11 cellular contexts compared by ENCODE assay signal in the genomic region with DNA sequence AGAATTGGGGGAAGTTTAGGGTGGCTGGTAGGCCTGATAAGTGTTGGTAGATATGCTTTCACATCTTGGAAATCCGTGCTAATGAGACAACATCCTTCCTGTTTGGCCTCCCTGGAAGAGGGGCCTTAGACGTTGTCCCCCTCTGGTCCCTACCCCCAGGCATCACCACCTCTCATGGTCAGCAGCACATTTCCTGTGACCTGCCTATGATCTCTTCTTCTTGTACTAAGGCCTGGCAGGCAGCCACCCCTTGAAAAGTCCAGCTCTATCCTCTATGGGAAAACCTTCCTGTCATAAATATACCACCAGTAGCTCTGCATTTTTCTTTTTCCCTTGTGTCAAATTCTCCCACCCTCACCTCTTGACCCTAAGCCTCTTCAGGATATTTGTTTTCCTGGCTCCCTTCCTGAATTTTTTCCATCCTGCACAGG.
DNase-seq lines count a peak whose midpoint lies in the region; ATAC-seq, FAIRE-seq and TF ChIP-seq lines count a peak whose summit lies in the region.
"Had no signal": no experiment of that assay in that cellular context is flagged by ENCODE, and none has a peak within 500 bp of the region (broad histone marks: within the 10 kb centered on the region; RNA-seq: fewer than 3 reads in every experiment).

No MANE protein-coding gene starts in this region.

- H3K27ac ChIP-seq in left lung (peak overlapping the region in 1 of 2 donors; percentile 58), skeletal muscle tissue (ENCODE audit: low read depth, low read length) (peak overlapping the region; percentile 64)
- no peak overlapping the region for H3K27ac ChIP-seq in effector memory CD4-positive, alpha-beta T cell (ENCODE audit: insufficient read depth, low read length, poor library complexity, severe bottlenecking)

- TF ChIP-seq CTCF in left lung (IDR thresholded peaks at IDR 0.05), result no peak

- FAIRE-seq in frontal cortex (lab: Jason Lieb, UNC), result no peak
- FAIRE-seq: RCC 7860 had no signal

- peak; percentile 14 for DNase-seq in LHCN-M2 (ENCODE audit: low read depth)
- peak; percentile 100 for DNase-seq in dermis microvascular lymphatic vessel endothelial cell (ENCODE audit: low read depth in 2 of 2)
- peak in 1 of 2 donors; percentile 47 for DNase-seq in left lung
- no peak for DNase-seq in frontal cortex (ENCODE audit: low spot score in 2 of 2)
- no peak for DNase-seq in SIG-M5 treated with dmso at 0.1 percent for 504 hours (lab: John Stamatoyannopoulos, UW; ENCODE audit: unreplicated experiment)
- no peak for DNase-seq in effector memory CD4-positive, alpha-beta T cell
- DNase-seq in islet precursor cell, result no peak
- DNase-seq: activated CD4-positive, alpha-beta T cell treated with anti-CD3 and anti-CD28 coated beads for 1 hour; activated gamma-delta T cell treated with Interleukin-2 at 50 U/mL for 16 hours had no signal

- H3K27me3 ChIP-seq in left lung, result no peaks in the 10 kb centered on the region
- H3K27me3 ChIP-seq in skeletal muscle tissue (ENCODE audit: control insufficient read depth in 3 of 3, insufficient read depth in 3 of 3, low read length in 3 of 3), result no peaks in the 10 kb centered on the region
- no peaks in the 10 kb centered on the region for H3K27me3 ChIP-seq in effector memory CD4-positive, alpha-beta T cell (replicated peaks; ENCODE audit: control insufficient read depth, insufficient read depth, low read length, poor library complexity, severe bottlenecking)

- peak; percentile 62 for ATAC-seq in left lung

- H3K4me3 ChIP-seq in left lung (no peak overlapping the region), skeletal muscle tissue (ENCODE audit: low read length in 3 of 3) (no peak overlapping the region)
- H3K4me3 ChIP-seq in effector memory CD4-positive, alpha-beta T cell (ENCODE audit: insufficient read depth, low read depth, low read length, poor library complexity, severe bottlenecking), result no peak overlapping the region

- no peak overlapping the region for H3K9ac ChIP-seq in skeletal muscle tissue (ENCODE audit: low read depth in 1 of 3, low read length in 3 of 3)

- H3K9me3 ChIP-seq in left lung (no peaks in the 10 kb centered on the region), skeletal muscle tissue (ENCODE audit: control insufficient read depth in 3 of 3, low read length in 3 of 3) (no peaks in the 10 kb centered on the region)
- no peaks in the 10 kb centered on the region for H3K9me3 ChIP-seq in effector memory CD4-positive, alpha-beta T cell (ENCODE audit: control insufficient read depth, low read length)

- intact Hi-C loops in left lung (cut with DNase I), result no loop called here

- H3K4me1 ChIP-seq in left lung (peaks cover 0 to 28% of the 10 kb centered on the region in 2 donors), skeletal muscle tissue (ENCODE audit: control insufficient read depth in 3 of 3, insufficient read depth in 3 of 3, low read length in 3 of 3) (peaks cover 15 to 21% (median 19%) of the 10 kb centered on the region in 3 donors)
- H3K4me1 ChIP-seq in effector memory CD4-positive, alpha-beta T cell (ENCODE audit: control insufficient read depth, insufficient read depth, low read length, poor library complexity, severe bottlenecking), result peaks cover 14% of the 10 kb centered on the region

- H3K36me3 ChIP-seq in left lung, result no peaks in the 10 kb centered on the region
- H3K36me3 ChIP-seq in skeletal muscle tissue (ENCODE audit: control insufficient read depth in 3 of 3, insufficient read depth in 3 of 3, low read length in 3 of 3), result no peaks in the 10 kb centered on the region
- H3K36me3 ChIP-seq in effector memory CD4-positive, alpha-beta T cell (ENCODE audit: control insufficient read depth, insufficient read depth, low read length), result no peaks in the 10 kb centered on the region

Comparison
In these comparisons a context has a peak if more than half of its experiments do, and no peak if none do; other contexts are left out.
1. DNase-seq: peak in LHCN-M2 (single experiment) and dermis microvascular lymphatic vessel endothelial cell (2 of 2); none in frontal cortex (0 of 2), SIG-M5 treated with dmso at 0.1 percent for 504 hours (single experiment), effector memory CD4-positive, alpha-beta T cell (0 of 3) and islet precursor cell (single experiment).